25 cellular contexts compared by ENCODE assay signal in the genomic region with DNA sequence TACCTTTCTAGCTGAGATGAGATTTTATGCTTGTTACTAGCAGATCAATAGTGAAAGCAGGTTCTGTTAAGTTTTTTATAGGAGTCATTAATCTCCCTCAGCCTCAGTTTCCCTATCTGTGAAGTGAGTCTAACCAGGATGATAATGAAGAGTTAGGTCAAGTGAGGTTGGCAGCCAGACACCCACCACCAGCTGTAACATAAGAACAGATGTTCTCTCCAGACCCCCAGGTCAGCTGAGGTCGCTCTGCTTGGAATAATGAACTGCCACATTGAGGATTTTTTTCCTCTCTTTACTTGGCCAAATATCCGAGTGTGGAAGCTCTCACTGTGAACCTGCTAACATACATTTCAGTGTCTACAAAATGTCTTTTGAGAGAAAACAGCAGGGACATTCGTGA.
DNase-seq lines count a peak whose midpoint lies in the region; ATAC-seq, FAIRE-seq and TF ChIP-seq lines count a peak whose summit lies in the region.
"Had no signal": no experiment of that assay in that cellular context is flagged by ENCODE, and none has a peak within 500 bp of the region (broad histone marks: within the 10 kb centered on the region; RNA-seq: fewer than 3 reads in every experiment).

No MANE protein-coding gene starts in this region.

- H3K27me3 Mint-ChIP-seq in glutamatergic neuron (ENCODE audit: unreplicated experiment) (peaks cover 4% of the 10 kb centered on the region), Caco-2 (ENCODE audit: insufficient read depth, unreplicated experiment) (no peaks in the 10 kb centered on the region)
- H3K27me3 Mint-ChIP-seq: CD4-positive, alpha-beta T cell; CD8-positive, alpha-beta memory T cell had no signal

- H3K9me3 Mint-ChIP-seq in glutamatergic neuron (ENCODE audit: unreplicated experiment) (peaks cover 7% of the 10 kb centered on the region), Caco-2 (ENCODE audit: unreplicated experiment) (no peaks in the 10 kb centered on the region)
- H3K9me3 Mint-ChIP-seq: CD4-positive, alpha-beta T cell; CD8-positive, alpha-beta memory T cell; GM23338; H9 had no signal

- no peak overlapping the region for H3K4me2 ChIP-seq in HepG2 (ENCODE audit: low read depth, low read length)
- H3K4me2 ChIP-seq: A549; BLaER1 treated with 17β-estradiol and CSF1 and Interleukin-3, amounts not matched to agents 10 nM and 100 nM; GM23338 had no signal

- FAIRE-seq in HepG2 (lab: Jason Lieb, UNC): no peak
- FAIRE-seq: A549, GM12878, GM19239 had no signal

- ATAC-seq in HepG2 (no peak), right lobe of liver (no peak), HG02642 (IDR thresholded peaks at IDR 0.05; ENCODE audit: poor library complexity, unreplicated experiment) (no peak)
- ATAC-seq: A549, GM12878, GM23338, HCT116 had no signal

- TF ChIP-seq EP300 in HepG2 (IDR thresholded peaks at IDR 0.05; ENCODE audit: low read depth in 2 of 2, low read length in 2 of 2): no peak
- TF ChIP-seq EP300 in HepG2 (CRISPR knock-in tag; IDR thresholded peaks at IDR 0.05; ENCODE audit: borderline replicate concordance): no peak

- H3K9ac ChIP-seq in HepG2 (ENCODE audit: insufficient read depth, low read depth, low read length): no peak overlapping the region
- H3K9ac ChIP-seq: BLaER1 treated with 17β-estradiol and CSF1 and Interleukin-3, amounts not matched to agents 10 nM and 100 nM had no signal

- POLR2A ChIA-PET in HepG2 (lab: Yijun Ruan, JAX) (interaction anchor here (1.3 to 7.7 kb wide), 2 partner anchors 16 to 245 kb away, joined by 3 to 88 read pairs; no protein-coding TSS in a partner anchor), Caco-2 (lab: Charles Lee) (no interaction called here)

- WGBS in HepG2 (ENCODE audit: low lambda C conversion rate): 60% methylated on average over 3 of the region's 3 CpGs
- WGBS in right lobe of liver (ENCODE audit: insufficient coverage, low coverage, low lambda C conversion rate, missing lambda C conversion rate): 52% methylated on average over 3 of the region's 3 CpGs

- no peaks in the 10 kb centered on the region for H4K20me1 ChIP-seq in HepG2 (ENCODE audit: insufficient read depth, low read length)
- H4K20me1 ChIP-seq: BLaER1 treated with 17β-estradiol and CSF1 and Interleukin-3, amounts not matched to agents 10 nM and 100 nM had no signal

- intact Hi-C loops in HepG2 (cut with micrococcal nuclease; ENCODE audit: unreplicated experiment) (loop anchor here (5.0 kb wide), 1 partner anchor 357 kb away; no protein-coding TSS in a partner anchor), right lobe of liver (cut with DNase I) (no loop called here), Caco-2 (cut with micrococcal nuclease; ENCODE audit: unreplicated experiment) (no loop called here)

- H3K79me2 ChIP-seq in HepG2 (ENCODE audit: insufficient read depth, low read length): no peaks in the 10 kb centered on the region

- TF ChIP-seq RAD21 in HepG2 (CRISPR knock-in tag; IDR thresholded peaks at IDR 0.05): no peak

- H3K4me3 Mint-ChIP-seq in glutamatergic neuron (ENCODE audit: unreplicated experiment) (peak overlapping the region; percentile 57), Caco-2 (ENCODE audit: unreplicated experiment) (no peak overlapping the region)
- H3K4me3 Mint-ChIP-seq: CD14-positive monocyte; CD4-positive, alpha-beta T cell; CD8-positive, alpha-beta memory T cell; GM23338; H9 had no signal

- DNase-seq in NCI-H2171 treated with DMSO at 0.1 percent for 48 hours (lab: John Stamatoyannopoulos, UW) (peak; percentile 21), NCI-H2171 (lab: John Stamatoyannopoulos, UW) (no peak), HepG2 (ENCODE audit: low spot score) (no peak), right lobe of liver (no peak), glutamatergic neuron (no peak), Caco-2 (no peak)
- DNase-seq: 8988T; ACHN; AML-193; BE2C; Calu3; CD4-positive, alpha-beta T cell; CD8-positive, alpha-beta memory T cell; DMS79; EL; GDM1; H9 had no signal

- H3K4me1 ChIP-seq in HepG2 (ENCODE audit: insufficient read depth, low read length): peaks cover 56% of the 10 kb centered on the region
- peaks cover 0 to 2% (median 0%) of the 10 kb centered on the region in 4 donors for H3K4me1 ChIP-seq in right lobe of liver
- H3K4me1 ChIP-seq in Caco-2: no peaks in the 10 kb centered on the region
- H3K4me1 ChIP-seq: A549; BE2C; BLaER1 treated with 17β-estradiol and CSF1 and Interleukin-3, amounts not matched to agents 10 nM and 100 nM had no signal

- in situ Hi-C loops in HepG2 (cut with HindIII; ENCODE audit: extremely low pct_ligation_motif_present, low pct_unique_long_range_greater_than_20kb): loop anchor here (10.0 kb wide), 1 partner anchor 364 kb away; no protein-coding TSS in a partner anchor

- H3K9me3 ChIP-seq in HepG2 (ENCODE audit: low read length) (no peaks in the 10 kb centered on the region), right lobe of liver (no peaks in the 10 kb centered on the region), Caco-2 (no peaks in the 10 kb centered on the region)
- H3K9me3 ChIP-seq: A549; BE2C; BLaER1 treated with 17β-estradiol and CSF1 and Interleukin-3, amounts not matched to agents 10 nM and 100 nM had no signal

- H2AFZ ChIP-seq in HepG2 (ENCODE audit: low read length): no peak overlapping the region
- H2AFZ ChIP-seq: GM23338 had no signal

- CTCF ChIA-PET in HepG2 (lab: Yijun Ruan, JAX; ENCODE audit: low intra/inter-chr PET ratio, low total read pairs): no interaction called here
- CTCF ChIA-PET in Caco-2 (lab: Charles Lee): no interaction called here

- H3K36me3 ChIP-seq in HepG2 (replicated peaks in 1 of 2; ENCODE audit: control insufficient read depth in 1 of 2, insufficient read depth in 2 of 2, low read length in 2 of 2): no peaks in the 10 kb centered on the region
- no peaks in the 10 kb centered on the region for H3K36me3 ChIP-seq in right lobe of liver
- H3K36me3 ChIP-seq in Caco-2 (ENCODE audit: control insufficient read depth, insufficient read depth, low read length): no peaks in the 10 kb centered on the region
- H3K36me3 ChIP-seq: BE2C; BLaER1 treated with 17β-estradiol and CSF1 and Interleukin-3, amounts not matched to agents 10 nM and 100 nM had no signal

- H3K4me1 Mint-ChIP-seq in glutamatergic neuron (ENCODE audit: low read depth, unreplicated experiment): peaks cover 51% of the 10 kb centered on the region
- no peaks in the 10 kb centered on the region for H3K4me1 Mint-ChIP-seq in Caco-2 (ENCODE audit: low read depth, unreplicated experiment)
- H3K4me1 Mint-ChIP-seq: CD8-positive, alpha-beta memory T cell had no signal

- TF ChIP-seq POLR2A in HepG2 (IDR thresholded peaks at IDR 0.05; ENCODE audit: insufficient read depth in 1 of 2, low read depth in 2 of 2, low read length in 2 of 2): no peak
- no peak for TF ChIP-seq POLR2A in right lobe of liver (IDR thresholded peaks at IDR 0.05)

- H3K27ac ChIP-seq in HepG2 (ENCODE audit: extremely low read length, insufficient read depth, low read length) (no peak overlapping the region), right lobe of liver (no peak overlapping the region)
- H3K27ac ChIP-seq: A549; BLaER1 treated with 17β-estradiol and CSF1 and Interleukin-3, amounts not matched to agents 10 nM and 100 nM had no signal

- H3K36me3 Mint-ChIP-seq in glutamatergic neuron (ENCODE audit: unreplicated experiment) (no peaks in the 10 kb centered on the region), Caco-2 (ENCODE audit: insufficient read depth, unreplicated experiment) (no peaks in the 10 kb centered on the region)
- H3K36me3 Mint-ChIP-seq: CD14-positive monocyte had no signal

- no peak overlapping the region for H3K4me3 ChIP-seq in HepG2 (replicated peaks in 1 of 3; ENCODE audit: insufficient read depth in 1 of 3, low read depth in 2 of 3, low read length in 3 of 3)
- H3K4me3 ChIP-seq in right lobe of liver: no peak overlapping the region
- H3K4me3 ChIP-seq in Caco-2 (ENCODE audit: low read depth, low read length): no peak overlapping the region
- H3K4me3 ChIP-seq: A549; BLaER1 treated with 17β-estradiol and CSF1 and Interleukin-3, amounts not matched to agents 10 nM and 100 nM; GM12878; GM23338 had no signal

- H3K27me3 ChIP-seq in HepG2 (ENCODE audit: control insufficient read depth in 1 of 2, insufficient read depth in 2 of 2, low read length in 2 of 2): no peaks in the 10 kb centered on the region
- no peaks in the 10 kb centered on the region for H3K27me3 ChIP-seq in right lobe of liver
- no peaks in the 10 kb centered on the region for H3K27me3 ChIP-seq in Caco-2 (replicated peaks; ENCODE audit: control insufficient read depth, insufficient read depth, low read length)
- H3K27me3 ChIP-seq: BE2C; BLaER1 treated with 17β-estradiol and CSF1 and Interleukin-3, amounts not matched to agents 10 nM and 100 nM had no signal

- H3K27ac Mint-ChIP-seq in glutamatergic neuron (ENCODE audit: unreplicated experiment): no peak overlapping the region
- no peak overlapping the region for H3K27ac Mint-ChIP-seq in Caco-2 (ENCODE audit: unreplicated experiment)
- H3K27ac Mint-ChIP-seq: CD14-positive monocyte; CD4-positive, alpha-beta T cell; GM23338; H9 had no signal

- BruUV-seq in HepG2 (replicated peaks; lab: Mats Ljungman, UMichigan) (no TSS peak), Caco-2 (replicated peaks; lab: Mats Ljungman, UMichigan) (no TSS peak)

- TF ChIP-seq CTCF in HepG2 (CRISPR knock-in tag; IDR thresholded peaks at IDR 0.05) (no peak), right lobe of liver (IDR thresholded peaks at IDR 0.05) (no peak), glutamatergic neuron (IDR thresholded peaks at IDR 0.05; ENCODE audit: partially characterized antibody, unreplicated experiment) (no peak), Caco-2 (IDR thresholded peaks at IDR 0.05; ENCODE audit: insufficient read depth in 1 of 2, low read depth in 1 of 2, low read length in 1 of 2, severe bottlenecking in 1 of 2, unreplicated experiment in 1 of 2) (no peak)

TF ChIP-seq in HepG2, 621 proteins besides CTCF, POLR2A, EP300 and RAD21:
- no peak for TF ChIP-seq ETV6 (CRISPR knock-in tag; conservative IDR thresholded peaks at IDR 0.05)
- no peak for TF ChIP-seq NFE2 (CRISPR knock-in tag; IDR thresholded peaks at IDR 0.05)
- no peak for TF ChIP-seq SIX1 (CRISPR knock-in tag; IDR thresholded peaks at IDR 0.05; ENCODE audit: borderline replicate concordance)
- TF ChIP-seq, protein P1, sequence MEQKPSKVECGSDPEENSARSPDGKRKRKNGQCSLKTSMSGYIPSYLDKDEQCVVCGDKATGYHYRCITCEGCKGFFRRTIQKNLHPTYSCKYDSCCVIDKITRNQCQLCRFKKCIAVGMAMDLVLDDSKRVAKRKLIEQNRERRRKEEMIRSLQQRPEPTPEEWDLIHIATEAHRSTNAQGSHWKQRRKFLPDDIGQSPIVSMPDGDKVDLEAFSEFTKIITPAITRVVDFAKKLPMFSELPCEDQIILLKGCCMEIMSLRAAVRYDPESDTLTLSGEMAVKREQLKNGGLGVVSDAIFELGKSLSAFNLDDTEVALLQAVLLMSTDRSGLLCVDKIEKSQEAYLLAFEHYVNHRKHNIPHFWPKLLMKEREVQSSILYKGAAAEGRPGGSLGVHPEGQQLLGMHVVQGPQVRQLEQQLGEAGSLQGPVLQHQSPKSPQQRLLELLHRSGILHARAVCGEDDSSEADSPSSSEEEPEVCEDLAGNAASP (CRISPR knock-in tag; IDR thresholded peaks at IDR 0.05; ENCODE audit: borderline replicate concordance): peak; percentile 28; the same call in 1 of the 2 replicates
